In the genomic region with DNA sequence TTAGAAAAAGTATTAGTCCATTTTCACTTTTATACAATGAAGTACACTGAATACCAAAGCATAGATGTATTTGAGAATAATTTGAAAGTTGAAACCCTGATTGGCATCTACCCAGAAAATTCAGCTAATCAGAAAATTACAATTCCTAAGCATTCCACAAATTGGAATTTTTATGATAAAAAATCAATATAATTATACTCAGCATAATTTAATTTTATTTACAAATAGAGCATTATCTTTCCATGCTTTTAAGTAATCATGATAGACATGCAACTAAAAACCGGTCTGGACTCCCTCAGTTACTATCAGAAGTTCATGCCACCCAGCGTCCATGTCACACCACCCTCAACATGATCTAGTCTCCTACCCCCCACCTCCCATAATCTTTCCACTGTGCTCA, we compare ENCODE assay signal across 18 cellular contexts. TPM values are rescaled to one million over a fixed set of nuclear protein-coding genes. Genes with fewer than 3 reads are reported as not detected.
DNase-seq lines count a peak whose midpoint lies in the region; ATAC-seq, FAIRE-seq and TF ChIP-seq lines count a peak whose summit lies in the region.
"Had no signal": no experiment of that assay in that cellular context is flagged by ENCODE, and none has a peak within 500 bp of the region (broad histone marks: within the 10 kb centered on the region; RNA-seq: fewer than 3 reads in every experiment).

No MANE protein-coding gene starts in this region.

- H3K4me2 ChIP-seq in H1 (ENCODE audit: insufficient read depth in 1 of 2, low read depth in 2 of 2, low read length in 2 of 2): no peak overlapping the region

- H3K56ac ChIP-seq in H1 (replicated peaks; ENCODE audit: insufficient read length, low read depth, low read length): no peak overlapping the region

- H3K4me3 ChIP-seq in H1 (ENCODE audit: extremely low read depth in 1 of 4, insufficient read depth in 2 of 4, low read depth in 3 of 4, low read length in 4 of 4) (no peak overlapping the region), subcutaneous abdominal adipose tissue (ENCODE audit: low read depth in 1 of 5, low read length in 5 of 5) (no peak overlapping the region), testis (no peak overlapping the region)
- H3K4me3 ChIP-seq: GM12878 had no signal

- no peak for TF ChIP-seq RAD21 in H1 (IDR thresholded peaks at IDR 0.05 in 1 of 2, conservative IDR thresholded peaks at IDR 0.05 in 1 of 2; ENCODE audit: low read depth in 2 of 2, low read length in 2 of 2)

- H2AFZ ChIP-seq in H1 (ENCODE audit: low read length): no peak overlapping the region

- H3K27ac ChIP-seq in H1 (ENCODE audit: low read depth, low read length) (no peak overlapping the region), subcutaneous abdominal adipose tissue (ENCODE audit: low read depth, low read length) (peak overlapping the region; percentile 72), testis (no peak overlapping the region)

- no peak for TF ChIP-seq CTCF in WTC11 (IDR thresholded peaks at IDR 0.05)
- TF ChIP-seq CTCF in H1 (IDR thresholded peaks at IDR 0.05; ENCODE audit: control extremely low read depth in 1 of 3, insufficient read depth in 1 of 3, low read depth in 1 of 3, low read length in 3 of 3): no peak
- TF ChIP-seq CTCF in testis (IDR thresholded peaks at IDR 0.05): no peak

- no peak overlapping the region for H3K4me3 Mint-ChIP-seq in WTC11
- H3K4me3 Mint-ChIP-seq: CD8-positive, alpha-beta memory T cell had no signal

- H3K27me3 ChIP-seq in H1 (replicated peaks in 1 of 4; ENCODE audit: control insufficient read depth in 3 of 4, extremely low read depth in 1 of 4, insufficient read depth in 3 of 4, low read length in 3 of 4) (no peaks in the 10 kb centered on the region), subcutaneous abdominal adipose tissue (ENCODE audit: control insufficient read depth in 5 of 5, insufficient read depth in 4 of 5, low read length in 5 of 5) (no peaks in the 10 kb centered on the region), testis (no peaks in the 10 kb centered on the region)
- H3K27me3 ChIP-seq: BE2C had no signal

- POLR2A ChIA-PET in WTC11 (lab: Charles Lee) (no interaction called here), H1 (lab: Charles Lee; ENCODE audit: partially characterized antibody) (no interaction called here)

- no peak overlapping the region for H4K5ac ChIP-seq in H1 (ENCODE audit: insufficient read length, low read depth, low read length)

- FAIRE-seq in H1 (lab: Jason Lieb, UNC): no peak
- FAIRE-seq: A204.1, GM12878 had no signal

- no peaks in the 10 kb centered on the region for H3K23me2 ChIP-seq in H1 (ENCODE audit: low read depth, low read length)

- no peak overlapping the region for H3K9ac ChIP-seq in H1 (replicated peaks in 1 of 4; ENCODE audit: extremely low read depth in 1 of 4, low read depth in 3 of 4, low read length in 3 of 4)
- H3K9ac ChIP-seq in subcutaneous abdominal adipose tissue (ENCODE audit: low read length in 5 of 5): peak overlapping the region in 2 of 5 donors; percentile 13 to 16

- no peaks in the 10 kb centered on the region for H4K20me1 ChIP-seq in H1 (replicated peaks in 1 of 2; ENCODE audit: control insufficient read depth in 1 of 2, insufficient read depth in 2 of 2, low read length in 2 of 2)

- no peak overlapping the region for H4K91ac ChIP-seq in H1 (replicated peaks; ENCODE audit: insufficient read length, low read length)

- no peaks in the 10 kb centered on the region for H3K27me3 Mint-ChIP-seq in WTC11 (ENCODE audit: low read depth)
- H3K27me3 Mint-ChIP-seq: CD4-positive, CD25-positive, alpha-beta regulatory T cell had no signal

- no peak for DNase-seq in WTC11 (ENCODE audit: low spot score)
- DNase-seq in H1 (ENCODE audit: low read depth in 1 of 2, low spot score in 2 of 2): no peak
- no peak for DNase-seq in activated CD4-positive, CD25-positive, alpha-beta regulatory T cell (lab: John Stamatoyannopoulos, UW)
- DNase-seq in activated CD4-positive, alpha-beta T cell treated with anti-CD3 and anti-CD28 coated beads, Interleukin-2, amount 50 U/mL, for 1 hour: no peak
- DNase-seq in testis: no peak
- DNase-seq: ACHN; BE2C; C1 segment of cervical spinal cord; CD4-positive, CD25-positive, alpha-beta regulatory T cell; CD8-positive, alpha-beta memory T cell; COR-L47; DMS 273 treated with DMSO at 0.1 percent for 48 hours; DND-41; EL; HCEC 1CT had no signal

- 86% methylated on average over 2 of the region's 2 CpGs; no CpG with 5 or more reads in 1 of the 2 experiments for WGBS in H1 (ENCODE audit: extremely low coverage in 1 of 2, insufficient coverage in 1 of 2, insufficient read length in 1 of 2, insufficient replicate concordance in 2 of 2, low coverage in 1 of 2, low lambda C conversion rate in 2 of 2, missing lambda C conversion rate in 1 of 2), 2 experiments
- 89 to 99% methylated on average over 2 of the region's 2 CpGs for WGBS in testis, 2 donors

- H4K8ac ChIP-seq in H1 (ENCODE audit: extremely low read depth, insufficient read depth, low read length): no peak overlapping the region

- ATAC-seq in WTC11: no peak
- ATAC-seq: GM12878 had no signal

- H2BK15ac ChIP-seq in H1 (ENCODE audit: low read length): 0 out of 2 replicates have a peak overlapping the region, but pooled peaks have one; percentile 50

- peaks cover 0 to 3% (median 0%) of the 10 kb centered on the region in 4 experiments; a peak in 1 of 7 replicates for H3K4me1 ChIP-seq in H1 (replicated peaks in 1 of 4; ENCODE audit: control insufficient read depth in 3 of 4, insufficient read depth in 4 of 4, low read length in 3 of 4)
- peaks cover 0 to 19% (median 8%) of the 10 kb centered on the region in 5 donors for H3K4me1 ChIP-seq in subcutaneous abdominal adipose tissue (ENCODE audit: control insufficient read depth in 5 of 5, insufficient read depth in 5 of 5, low read length in 5 of 5)
- no peaks in the 10 kb centered on the region for H3K4me1 ChIP-seq in testis
- H3K4me1 ChIP-seq: BE2C had no signal

- no peaks in the 10 kb centered on the region for H3K79me2 ChIP-seq in H1 (ENCODE audit: control insufficient read depth in 1 of 2, insufficient read depth in 2 of 2, low read length in 2 of 2)

- no peak overlapping the region for H2BK12ac ChIP-seq in H1 (ENCODE audit: low read depth, low read length)

- H3K27ac Mint-ChIP-seq in WTC11: peak overlapping the region; percentile 16; the same call in 1 of the 2 replicates
- H3K27ac Mint-ChIP-seq: CD4-positive, CD25-positive, alpha-beta regulatory T cell; CD8-positive, alpha-beta memory T cell had no signal

- no peak overlapping the region for H2BK120ac ChIP-seq in H1 (replicated peaks; ENCODE audit: low read depth, low read length)

- H3K23ac ChIP-seq in H1 (ENCODE audit: insufficient read length): no peak overlapping the region

- H3K36me3 ChIP-seq in H1 (ENCODE audit: control insufficient read depth in 2 of 4, insufficient read depth in 4 of 4, low read length in 3 of 4) (no peaks in the 10 kb centered on the region), subcutaneous abdominal adipose tissue (ENCODE audit: control insufficient read depth in 5 of 5, insufficient read depth in 5 of 5, low read length in 5 of 5) (no peaks in the 10 kb centered on the region), testis (ENCODE audit: low read depth, missing control alignments) (no peaks in the 10 kb centered on the region)
- H3K36me3 ChIP-seq: BE2C had no signal

- H3K18ac ChIP-seq in H1 (ENCODE audit: extremely low read depth, low read length): no peak overlapping the region; the same call in 1 of the 2 replicates

- H3K9me3 ChIP-seq in H1 (ENCODE audit: insufficient read depth in 2 of 2, low read depth in 1 of 2, low read length in 1 of 2): no peaks in the 10 kb centered on the region
- H3K9me3 ChIP-seq in subcutaneous abdominal adipose tissue (ENCODE audit: control insufficient read depth in 5 of 5, low read length in 5 of 5): no peaks in the 10 kb centered on the region
- no peaks in the 10 kb centered on the region for H3K9me3 ChIP-seq in testis
- H3K9me3 ChIP-seq: BE2C had no signal

- no peak overlapping the region for H2BK20ac ChIP-seq in H1 (ENCODE audit: low read length)

- no peak overlapping the region for H3K4ac ChIP-seq in H1 (replicated peaks; ENCODE audit: insufficient read length, low read depth, low read length)

- H3K14ac ChIP-seq in H1 (ENCODE audit: insufficient read length): no peak overlapping the region

- H3K4me1 Mint-ChIP-seq in WTC11: peaks cover 9% of the 10 kb centered on the region

- intact Hi-C loops in testis (cut with DNase I; ENCODE audit: low total_unique reads): no loop called here

- CTCF ChIA-PET in WTC11 (lab: Charles Lee): interaction anchor here (1.0 kb wide), 1 partner anchor 51 kb away, joined by 3 read pairs; a partner anchor contains a TSS
- CTCF ChIA-PET in H1 (lab: Charles Lee; ENCODE audit: partially characterized antibody): interaction anchor here (0.8 to 1.8 kb wide), 3 partner anchors 9 to 219 kb away, joined by 3 to 6 read pairs (median 4); a partner anchor contains a TSS

- H3K36me3 Mint-ChIP-seq in WTC11: no peaks in the 10 kb centered on the region
- H3K36me3 Mint-ChIP-seq: CD4-positive, CD25-positive, alpha-beta regulatory T cell; CD8-positive, alpha-beta memory T cell had no signal

- no peaks in the 10 kb centered on the region for H3K9me3 Mint-ChIP-seq in WTC11
- H3K9me3 Mint-ChIP-seq: CD4-positive, CD25-positive, alpha-beta regulatory T cell; CD8-positive, alpha-beta memory T cell had no signal

- H3K79me1 ChIP-seq in H1 (ENCODE audit: low read depth, low read length): no peaks in the 10 kb centered on the region

- TF ChIP-seq EP300 in H1 (IDR thresholded peaks at IDR 0.05; ENCODE audit: borderline replicate concordance in 1 of 2, low read depth in 2 of 2, low read length in 2 of 2): no peak

- H2AK5ac ChIP-seq in H1 (ENCODE audit: low read depth, low read length): no peak overlapping the region

- no peak overlapping the region for H2BK5ac ChIP-seq in H1 (ENCODE audit: low read depth, low read length)

- TF ChIP-seq POLR2A in H1 (IDR thresholded peaks at IDR 0.05; ENCODE audit: control extremely low read depth in 1 of 2, low read depth in 2 of 2, low read length in 2 of 2): no peak
- no peak for TF ChIP-seq POLR2A in testis (IDR thresholded peaks at IDR 0.05)

TF ChIP-seq in WTC11, 78 proteins besides CTCF, POLR2A, EP300 and RAD21 (continues in another document):
- TF ChIP-seq EMX1 (CRISPR knock-in tag; IDR thresholded peaks at IDR 0.05): no peak

TF ChIP-seq in H1, 55 proteins besides CTCF, POLR2A, EP300 and RAD21 (continues in another document):
- TF ChIP-seq PHF8 (conservative IDR thresholded peaks at IDR 0.05; ENCODE audit: low read depth, low read length): no peak

RNA-seq across cellular contexts. Expression of a gene that starts 50.4 kb away (rescaled TPM):
- total RNA-seq in WTC11 (2021) (20.9 to 25.4 TPM (median 21.9 TPM) in 3 replicates), testis (100 to 1,000 TPM in 1 of 2 donors, 10 to 100 TPM in 1; 60.8 to 153 TPM)
- 29.2 and 31.5 TPM in 2 replicates for total RNA-seq in H1 (2021; fragmentation: NEBNext Ultra II Directional; extraction: Animal tissue kit (Norgen Biotek cat#: 25700))
- polyA plus RNA-seq in H1 (2011; rRNA removed) (7.2 and 14.5 TPM in 2 replicates), testis (ENCODE audit: insufficient read depth, low read depth, low replicate concordance) (344 TPM)
- polyA plus RNA-seq in H1 (2011; cell fraction: cytosol; rRNA removed): 17.1 TPM
- 3.7 TPM for polyA plus RNA-seq in H1 (2011; cell fraction: nucleus; rRNA removed)
- 19.7 to 40.3 TPM (median 22.8 TPM) in 4 replicates for polyA plus RNA-seq in H1 (2012, experiment 1 of 2)
- 5.4 TPM for polyA plus RNA-seq in H1 (2012, experiment 2 of 2)
- polyA plus RNA-seq in H1 (2013, experiment 1 of 2): 33.9 TPM
- 34.8 TPM for polyA plus RNA-seq in H1 (2013, experiment 2 of 2)
- polyA minus RNA-seq in H1 (2011; rRNA and poly(A)+ RNA removed): 11.7 and 12.4 TPM in 2 replicates
- 11.4 TPM for polyA minus RNA-seq in H1 (2011; cell fraction: cytosol; rRNA and poly(A)+ RNA removed)
- 20.7 TPM for polyA minus RNA-seq in H1 (2011; cell fraction: nucleus; rRNA and poly(A)+ RNA removed)
